ENCODE assay signal across 22 cellular contexts in genomic region chr6:32198866-32199265, GRCh38.
"Had no signal": no experiment of that assay in that cellular context is flagged by ENCODE, and none has a peak within 500 bp of the region (broad histone marks: within the 10 kb centered on the region; RNA-seq: fewer than 3 reads in every experiment).

No MANE protein-coding gene starts in this region.

- DNase-seq: activated B cell treated with CpG ODN at 0.5 μM for 24 hours; activated CD4-positive, alpha-beta memory T cell treated with anti-CD3 and anti-CD28 coated beads for 36 hours; activated CD4-positive, alpha-beta T cell treated with anti-CD3 and anti-CD28 coated beads for 4 hours; activated naive CD4-positive, alpha-beta T cell treated with Interleukin-2 at 50 U/mL for 16 hours; activated naive CD8-positive, alpha-beta T cell treated with anti-CD3 and anti-CD28 coated beads, Interleukin-2, amount 10 ng/mL, durations not matched to agents 7 days and 5 days; activated T-cell treated with anti-CD3 and anti-CD28 coated beads, Interleukin-2, amount 50 U/mL, for 1 hour; amygdala; caudate nucleus; endodermal cell; foreskin keratinocyte; hippocampal formation; islet precursor cell; sigmoid colon; stimulated activated naive CD8-positive, alpha-beta T cell treated with anti-CD3 and anti-CD28 coated beads, Interleukin-15, Interleukin-2, amounts not matched to agents 100 U/mL and 50 U/mL, for 24 hours; T-helper 2 cell had no signal

- H3K36me3 ChIP-seq: neutrophil, sigmoid colon, tibial nerve, vagina had no signal

- H3K36me3 Mint-ChIP-seq: activated CD4-positive, alpha-beta memory T cell treated with anti-CD3 and anti-CD28 coated beads for 36 hours; activated naive CD8-positive, alpha-beta T cell treated with anti-CD3 and anti-CD28 coated beads, Interleukin-2, amount 10 ng/mL, durations not matched to agents 7 days and 5 days; mesothelial cell of epicardium had no signal

- H3K4me1 ChIP-seq: parathyroid adenoma had no signal

- H3K27me3 ChIP-seq: foreskin keratinocyte, tibial nerve, vagina had no signal

- ATAC-seq: activated T-helper 17 cell treated with anti-CD3 and anti-CD28 coated beads, Interleukin-2, amount 50 U/mL, for 72 hours; foreskin keratinocyte; stimulated activated naive CD8-positive, alpha-beta T cell treated with anti-CD3 and anti-CD28 coated beads, Interleukin-15, Interleukin-2, amounts not matched to agents 100 U/mL and 50 U/mL, for 24 hours had no signal

- H3K9me3 ChIP-seq: neutrophil, sigmoid colon, tibial nerve, vagina had no signal

- H3K27ac ChIP-seq: foreskin keratinocyte, neutrophil, parathyroid adenoma, sigmoid colon, vagina had no signal

- H3K4me3 Mint-ChIP-seq: activated B cell treated with CpG ODN at 0.5 μM for 24 hours; activated CD4-positive, alpha-beta memory T cell treated with anti-CD3 and anti-CD28 coated beads for 36 hours; activated naive CD8-positive, alpha-beta T cell treated with anti-CD3 and anti-CD28 coated beads, Interleukin-2, amount 10 ng/mL, durations not matched to agents 7 days and 5 days; activated T-helper 17 cell treated with anti-CD3 and anti-CD28 coated beads, Interleukin-2, amount 50 U/mL, for 72 hours; endodermal cell; mesothelial cell of epicardium had no signal

- H3K9me3 Mint-ChIP-seq: activated B cell treated with CpG ODN at 0.5 μM for 24 hours; activated CD4-positive, alpha-beta memory T cell treated with anti-CD3 and anti-CD28 coated beads for 36 hours; activated naive CD8-positive, alpha-beta T cell treated with anti-CD3 and anti-CD28 coated beads, Interleukin-2, amount 10 ng/mL, durations not matched to agents 7 days and 5 days; activated T-helper 17 cell treated with anti-CD3 and anti-CD28 coated beads, Interleukin-2, amount 50 U/mL, for 72 hours; endodermal cell; mesothelial cell of epicardium had no signal

- H3K27me3 Mint-ChIP-seq: activated CD4-positive, alpha-beta memory T cell treated with anti-CD3 and anti-CD28 coated beads for 36 hours; activated naive CD8-positive, alpha-beta T cell treated with anti-CD3 and anti-CD28 coated beads, Interleukin-2, amount 10 ng/mL, durations not matched to agents 7 days and 5 days had no signal

- H3K4me3 ChIP-seq: lung, sigmoid colon, tibial nerve, vagina had no signal

- H3K27ac Mint-ChIP-seq: activated CD4-positive, alpha-beta memory T cell treated with anti-CD3 and anti-CD28 coated beads for 36 hours; activated naive CD8-positive, alpha-beta T cell treated with anti-CD3 and anti-CD28 coated beads, Interleukin-2, amount 10 ng/mL, durations not matched to agents 7 days and 5 days; activated T-helper 17 cell treated with anti-CD3 and anti-CD28 coated beads, Interleukin-2, amount 50 U/mL, for 72 hours; endodermal cell had no signal

- H3K9ac ChIP-seq: parathyroid adenoma had no signal
